In the genomic region with DNA sequence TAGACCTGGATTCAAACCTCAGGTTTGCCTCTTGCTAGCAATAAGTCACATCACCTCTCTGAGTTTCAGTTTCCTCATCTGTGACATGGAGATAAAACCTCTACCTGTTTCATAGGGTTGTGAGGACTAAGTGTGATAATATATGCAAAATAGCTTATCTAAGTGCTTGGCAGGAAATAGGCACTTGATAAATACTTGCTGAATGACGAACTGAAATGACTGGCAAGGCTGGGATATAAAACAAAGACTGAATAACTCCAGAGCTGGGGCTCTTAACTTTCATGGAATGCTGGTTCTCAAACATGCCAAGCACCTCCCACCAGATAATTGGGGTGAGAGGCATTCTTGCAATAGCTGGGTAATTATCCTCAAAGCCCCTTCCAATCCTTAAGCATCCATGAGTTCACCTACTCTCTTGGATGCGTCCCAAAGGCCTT, we compare ENCODE assay signal across 12 cellular contexts.
DNase-seq lines count a peak whose midpoint lies in the region; ATAC-seq and TF ChIP-seq lines count a peak whose summit lies in the region.
"Had no signal": no experiment of that assay in that cellular context is flagged by ENCODE, and none has a peak within 500 bp of the region (broad histone marks: within the 10 kb centered on the region; RNA-seq: fewer than 3 reads in every experiment).

No MANE protein-coding gene starts in this region.

- TF ChIP-seq CTCF in A673 (conservative IDR thresholded peaks at IDR 0.05; ENCODE audit: low read depth, low read length) (no peak), astrocyte of the cerebellum (IDR thresholded peaks at IDR 0.05; ENCODE audit: low read depth, low read length, missing control alignments) (no peak)

- ATAC-seq in HG02852 (IDR thresholded peaks at IDR 0.05; ENCODE audit: unreplicated experiment) = peak; percentile 42
- ATAC-seq: CD8-positive, alpha-beta T cell; mucosa of descending colon had no signal

- POLR2A ChIA-PET in A673 (lab: Charles Lee; ENCODE audit: low non-redundant PET) = no interaction called here

- CTCF ChIA-PET in A673 (lab: Charles Lee) = no interaction called here

- in situ Hi-C loops in astrocyte of the cerebellum (cut with HindIII; ENCODE audit: low sequenced_read_pairs) = loop anchor here (5.0 kb wide), 1 partner anchor 83 kb away; no protein-coding TSS in a partner anchor

- no peak overlapping the region for H3K27ac ChIP-seq in A673 (ENCODE audit: low read depth, low read length, poor library complexity, severe bottlenecking)

- peak; percentile 61 for DNase-seq in A673 (ENCODE audit: low spot score)
- peak; percentile 86 for DNase-seq in astrocyte of the cerebellum (ENCODE audit: low read depth)
- DNase-seq in kidney tubule cell (ENCODE audit: low spot score) = peak; percentile 99
- DNase-seq in T-helper 9 cell = no peak
- DNase-seq in NCI-H510A treated with DMSO at 0.1 percent for 48 hours (lab: John Stamatoyannopoulos, UW) = no peak
- DNase-seq in NCI-H2081 (lab: John Stamatoyannopoulos, UW) = no peak
- DNase-seq in stimulated activated CD4-positive, alpha-beta T cell treated with anti-CD3 and anti-CD28 coated beads, Interleukin-4, amount 100 ng/mL, for 4 hours = no peak
- DNase-seq: activated CD4-positive, alpha-beta T cell treated with anti-CD3 and anti-CD28 coated beads, Interleukin-2, amount 50 U/mL, for 48 hours; CD8-positive, alpha-beta T cell; mucosa of descending colon; NCI-H69 had no signal

- no peaks in the 10 kb centered on the region for H3K27me3 ChIP-seq in A673 (replicated peaks; ENCODE audit: insufficient read depth, low read depth, low read length, poor library complexity)

- no peaks in the 10 kb centered on the region for H3K36me3 ChIP-seq in A673 (ENCODE audit: insufficient read depth, low read length, poor library complexity, severe bottlenecking)

- peaks cover 6% of the 10 kb centered on the region for H3K4me1 ChIP-seq in A673 (ENCODE audit: insufficient read depth, low read length, poor library complexity, severe bottlenecking)

- no peaks in the 10 kb centered on the region for H3K9me3 ChIP-seq in A673 (ENCODE audit: low read depth, low read length, poor library complexity, severe bottlenecking)
- H3K9me3 ChIP-seq: mucosa of descending colon had no signal

- H3K4me3 ChIP-seq in A673 (ENCODE audit: low read depth, low read length, poor library complexity, severe bottlenecking) (no peak overlapping the region), astrocyte of the cerebellum (ENCODE audit: low read depth, low read length) (no peak overlapping the region)
- H3K4me3 ChIP-seq: mucosa of descending colon had no signal

- BruUV-seq in A673 (replicated peaks; lab: Mats Ljungman, UMichigan) = no TSS peak

- intact Hi-C loops in A673 (cut with micrococcal nuclease; ENCODE audit: unreplicated experiment) = no loop called here

Comparison
In these comparisons a context has a peak if more than half of its experiments do, and no peak if none do; other contexts are left out.
1. DNase-seq: peak in A673 (single experiment), astrocyte of the cerebellum (single experiment) and kidney tubule cell (single experiment); none in T-helper 9 cell (single experiment), NCI-H510A treated with DMSO at 0.1 percent for 48 hours (single experiment), NCI-H2081 (0 of 2) and stimulated activated CD4-positive, alpha-beta T cell treated with anti-CD3 and anti-CD28 coated beads, Interleukin-4, amount 100 ng/mL, for 4 hours (0 of 2).